Comparison of ENCODE assay signal across 1 cellular context in genomic region chr11:47564366-47564765, GRCh38.
TF ChIP-seq lines count a peak whose summit lies in the region.

No MANE protein-coding gene starts in this region.

TF ChIP-seq in HepG2, 621 proteins besides CTCF, POLR2A, EP300 and RAD21:
- 0 out of 2 replicates have a peak, but pooled peaks have one; percentile 51 for TF ChIP-seq ZNF121 (CRISPR knock-in tag; IDR thresholded peaks at IDR 0.05)
